ENCODE assay signal across 21 cellular contexts in the genomic region with DNA sequence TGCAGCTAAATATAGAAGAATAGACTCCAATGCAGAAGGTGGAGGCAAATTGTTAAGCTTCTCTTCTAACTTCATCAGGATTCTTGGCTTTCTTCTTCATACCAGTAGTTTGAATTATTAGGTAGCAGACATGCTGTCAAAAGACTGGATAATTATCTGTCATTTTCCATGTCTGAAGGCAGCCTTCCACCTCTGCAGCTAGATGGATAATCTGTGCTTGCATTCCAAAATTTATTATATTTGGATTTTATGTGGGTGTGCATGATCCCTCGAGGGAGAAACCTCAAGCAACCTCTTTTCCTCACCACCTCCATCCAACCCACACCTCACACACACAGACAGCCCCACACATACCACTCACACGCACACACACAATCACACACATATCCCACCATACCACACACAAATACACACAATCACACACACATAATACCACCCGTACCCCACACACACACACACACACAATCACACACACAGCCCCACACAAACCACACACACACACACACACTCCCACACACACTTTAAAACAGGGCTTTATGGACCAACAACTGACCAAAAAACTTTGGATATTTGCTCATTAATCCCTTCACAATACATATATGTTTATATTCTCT.
DNase-seq lines count a peak whose midpoint lies in the region; ATAC-seq, FAIRE-seq and TF ChIP-seq lines count a peak whose summit lies in the region.
"Had no signal": no experiment of that assay in that cellular context is flagged by ENCODE, and none has a peak within 500 bp of the region (broad histone marks: within the 10 kb centered on the region; RNA-seq: fewer than 3 reads in every experiment).

No MANE protein-coding gene starts in this region.

- BruUV-seq in PC-3 (replicated peaks; lab: Mats Ljungman, UMichigan) = no TSS peak

- H3K14ac ChIP-seq in H1 (ENCODE audit: insufficient read length) (no peak overlapping the region), neuronal stem cell (ENCODE audit: low read length) (no peak overlapping the region)

- H2BK15ac ChIP-seq in H1 (ENCODE audit: low read length) = no peak overlapping the region
- no peak overlapping the region for H2BK15ac ChIP-seq in neuronal stem cell (ENCODE audit: low read length)

- 82 to 100% methylated on average over 1 to 3 of the region's 3 CpGs for WGBS in H1 (ENCODE audit: extremely low coverage in 1 of 2, insufficient coverage in 1 of 2, insufficient read length in 1 of 2, insufficient replicate concordance in 2 of 2, low coverage in 1 of 2, low lambda C conversion rate in 2 of 2, missing lambda C conversion rate in 1 of 2), 2 experiments
- WGBS in neuronal stem cell (ENCODE audit: extremely low coverage in 2 of 2, insufficient read length in 2 of 2, insufficient replicate concordance in 1 of 2), 2 donors = 100% methylated on average over 2 of the region's 3 CpGs; no CpG with 5 or more reads in 1 of the 2 donors
- WGBS in transverse colon (ENCODE audit: low coverage in 1 of 2), 2 donors = 59% methylated on average over 3 of the region's 3 CpGs; no CpG with 5 or more reads in 1 of the 2 donors

- no peak overlapping the region for H2BK12ac ChIP-seq in H1 (ENCODE audit: low read depth, low read length)
- H2BK12ac ChIP-seq in neuronal stem cell (ENCODE audit: low read length) = no peak overlapping the region

- H3K36me3 ChIP-seq in HEK293 (ENCODE audit: control insufficient read depth in 2 of 2, insufficient read depth in 1 of 2, low read length in 2 of 2) (no peaks in the 10 kb centered on the region), H1 (ENCODE audit: control insufficient read depth in 2 of 4, insufficient read depth in 4 of 4, low read length in 3 of 4) (no peaks in the 10 kb centered on the region), neuronal stem cell (replicated peaks in 1 of 2; ENCODE audit: control insufficient read depth in 2 of 2, insufficient read depth in 2 of 2, low read length in 2 of 2) (no peaks in the 10 kb centered on the region), transverse colon (no peaks in the 10 kb centered on the region), PC-3 (ENCODE audit: low read depth, low read length) (no peaks in the 10 kb centered on the region)
- H3K36me3 ChIP-seq: BLaER1 had no signal

- H3K79me2 ChIP-seq in H1 (ENCODE audit: control insufficient read depth in 1 of 2, insufficient read depth in 2 of 2, low read length in 2 of 2) = no peaks in the 10 kb centered on the region
- H3K79me2 ChIP-seq in PC-3 (ENCODE audit: low read length) = no peaks in the 10 kb centered on the region

- no peak overlapping the region for H3K9ac ChIP-seq in H1 (replicated peaks in 1 of 4; ENCODE audit: extremely low read depth in 1 of 4, low read depth in 3 of 4, low read length in 3 of 4)
- H3K9ac ChIP-seq in neuronal stem cell (ENCODE audit: low read depth, low read length, poor library complexity) = peak overlapping the region; percentile 1
- H3K9ac ChIP-seq in PC-3 (ENCODE audit: low read length) = no peak overlapping the region
- H3K9ac ChIP-seq: BLaER1 had no signal

- no peak overlapping the region for H3K4me3 ChIP-seq in HEK293 (ENCODE audit: low read depth, low read length)
- no peak overlapping the region for H3K4me3 ChIP-seq in H1 (ENCODE audit: extremely low read depth in 1 of 4, insufficient read depth in 2 of 4, low read depth in 3 of 4, low read length in 4 of 4)
- no peak overlapping the region for H3K4me3 ChIP-seq in neuronal stem cell (ENCODE audit: low read length in 2 of 2)
- no peak overlapping the region for H3K4me3 ChIP-seq in transverse colon
- no peak overlapping the region for H3K4me3 ChIP-seq in PC-3 (ENCODE audit: low read length)
- H3K4me3 ChIP-seq: A549, BLaER1, GM23338 had no signal

- H3F3A ChIP-seq in PC-3 (ENCODE audit: low read length, unreplicated experiment) = no peaks in the 10 kb centered on the region

- H3K9me2 ChIP-seq in PC-3 (replicated peaks; ENCODE audit: low read length) = no peaks in the 10 kb centered on the region; the same call in 1 of the 2 replicates

- H2AFZ ChIP-seq in H1 (ENCODE audit: low read length) (no peak overlapping the region), neuronal stem cell (ENCODE audit: low read length) (no peak overlapping the region), PC-3 (ENCODE audit: low read length) (no peak overlapping the region)
- H2AFZ ChIP-seq: GM23338 had no signal

- no peaks in the 10 kb centered on the region for H3K79me1 ChIP-seq in H1 (ENCODE audit: low read depth, low read length)
- H3K79me1 ChIP-seq in neuronal stem cell (ENCODE audit: low read depth, low read length) = no peaks in the 10 kb centered on the region

- H2BK120ac ChIP-seq in H1 (replicated peaks; ENCODE audit: low read depth, low read length) = no peak overlapping the region
- H2BK120ac ChIP-seq in neuronal stem cell (ENCODE audit: low read depth, low read length) = no peak overlapping the region

- H3K27ac ChIP-seq in HEK293 (ENCODE audit: extremely low read depth, low read depth, low read length) (no peak overlapping the region), H1 (ENCODE audit: low read depth, low read length) (no peak overlapping the region), neuronal stem cell (replicated peaks; ENCODE audit: low read length) (no peak overlapping the region), transverse colon (no peak overlapping the region), PC-3 (ENCODE audit: low read length) (no peak overlapping the region)
- H3K27ac ChIP-seq: 22Rv1, A549, BLaER1 had no signal

- in situ Hi-C loops in transverse colon (cut with MboI; ENCODE audit: low pct_ligation_motif_present in 1 of 4, low pct_unique_long_range_greater_than_20kb in 1 of 4, low sequenced_read_pairs in 3 of 4) = no loop called here

- H4K8ac ChIP-seq in H1 (ENCODE audit: extremely low read depth, insufficient read depth, low read length) = no peak overlapping the region
- H4K8ac ChIP-seq in neuronal stem cell (ENCODE audit: low read depth, low read length) = no peak overlapping the region

- no peaks in the 10 kb centered on the region for H3K9me3 ChIP-seq in HEK293 (ENCODE audit: control insufficient read depth, insufficient read depth, low read depth, low read length)
- H3K9me3 ChIP-seq in H1 (ENCODE audit: insufficient read depth in 2 of 2, low read depth in 1 of 2, low read length in 1 of 2) = no peaks in the 10 kb centered on the region
- H3K9me3 ChIP-seq in neuronal stem cell (replicated peaks in 1 of 2; ENCODE audit: control insufficient read depth in 2 of 2, insufficient read depth in 1 of 2, low read depth in 1 of 2, low read length in 2 of 2) = no peaks in the 10 kb centered on the region
- H3K9me3 ChIP-seq in transverse colon = no peaks in the 10 kb centered on the region
- H3K9me3 ChIP-seq in PC-3 (ENCODE audit: low read length) = no peaks in the 10 kb centered on the region
- H3K9me3 ChIP-seq: A549, BLaER1 had no signal

- H4K5ac ChIP-seq in H1 (ENCODE audit: insufficient read length, low read depth, low read length) = no peak overlapping the region

- ATAC-seq in PC-3 (no peak), Right ventricle myocardium inferior (no peak)
- ATAC-seq: A549, GM23338, HCT116, HepG2 had no signal

- peak overlapping the region; percentile 54 for H3K56ac ChIP-seq in H1 (replicated peaks; ENCODE audit: insufficient read length, low read depth, low read length)

- no peaks in the 10 kb centered on the region for H3K4me1 ChIP-seq in HEK293 (ENCODE audit: control insufficient read depth, insufficient read depth, low read length)
- H3K4me1 ChIP-seq in H1 (replicated peaks in 1 of 4; ENCODE audit: control insufficient read depth in 3 of 4, insufficient read depth in 4 of 4, low read length in 3 of 4) = no peaks in the 10 kb centered on the region
- H3K4me1 ChIP-seq in neuronal stem cell (ENCODE audit: control insufficient read depth in 2 of 2, insufficient read depth in 1 of 2, low read depth in 1 of 2, low read length in 2 of 2) = no peaks in the 10 kb centered on the region
- H3K4me1 ChIP-seq in transverse colon = no peaks in the 10 kb centered on the region
- H3K4me1 ChIP-seq in PC-3 (ENCODE audit: insufficient read depth, low read length) = peaks cover 26% of the 10 kb centered on the region
- H3K4me1 ChIP-seq: A549 had no signal

- TF ChIP-seq RAD21 in H1 (IDR thresholded peaks at IDR 0.05 in 1 of 2, conservative IDR thresholded peaks at IDR 0.05 in 1 of 2; ENCODE audit: low read depth in 2 of 2, low read length in 2 of 2) = no peak

- H4K91ac ChIP-seq in H1 (replicated peaks; ENCODE audit: insufficient read length, low read length) = no peak overlapping the region
- no peak overlapping the region for H4K91ac ChIP-seq in neuronal stem cell (ENCODE audit: low read depth, low read length, poor library complexity)

- FAIRE-seq in H1 (lab: Jason Lieb, UNC) = no peak
- FAIRE-seq in urothelium cell line (lab: Jason Lieb, UNC) = peak; percentile 93
- FAIRE-seq: A549, GM12892, GM18507, HepG2 had no signal

- H3K23ac ChIP-seq in H1 (ENCODE audit: insufficient read length) = no peak overlapping the region
- H3K23ac ChIP-seq in neuronal stem cell (ENCODE audit: low read depth, low read length, poor library complexity) = no peak overlapping the region

- H2AK5ac ChIP-seq in H1 (ENCODE audit: low read depth, low read length) (no peak overlapping the region), neuronal stem cell (ENCODE audit: low read depth, low read length) (no peak overlapping the region)

- no peak overlapping the region for H3K18ac ChIP-seq in H1 (ENCODE audit: extremely low read depth, low read length)
- H3K18ac ChIP-seq in neuronal stem cell (ENCODE audit: low read length) = no peak overlapping the region

- no peak overlapping the region for H3K4me2 ChIP-seq in H1 (ENCODE audit: insufficient read depth in 1 of 2, low read depth in 2 of 2, low read length in 2 of 2)
- H3K4me2 ChIP-seq in neuronal stem cell (ENCODE audit: insufficient read depth, low read length, poor library complexity, severe bottlenecking) = no peak overlapping the region
- H3K4me2 ChIP-seq in PC-3 (ENCODE audit: low read length) = no peak overlapping the region
- H3K4me2 ChIP-seq: A549, BLaER1, GM23338 had no signal

- no peak for TF ChIP-seq EP300 in H1 (IDR thresholded peaks at IDR 0.05; ENCODE audit: borderline replicate concordance in 1 of 2, low read depth in 2 of 2, low read length in 2 of 2)
- no peak for TF ChIP-seq EP300 in transverse colon (IDR thresholded peaks at IDR 0.05; ENCODE audit: low read depth)

- TF ChIP-seq CTCF in HEK293 (tag by site-specific recombination; IDR thresholded peaks at IDR 0.05) (no peak), H1 (IDR thresholded peaks at IDR 0.05; ENCODE audit: control extremely low read depth in 1 of 3, insufficient read depth in 1 of 3, low read depth in 1 of 3, low read length in 3 of 3) (no peak), transverse colon (IDR thresholded peaks at IDR 0.05) (no peak), PC-3 (conservative IDR thresholded peaks at IDR 0.05; ENCODE audit: low read depth, low read length) (no peak)

- intact Hi-C loops in transverse colon (cut with DNase I; ENCODE audit: low total_unique reads) = no loop called here
- intact Hi-C loops in PC-3 (cut with micrococcal nuclease) = no loop called here
- intact Hi-C loops in Right ventricle myocardium inferior (cut with DNase I) = no loop called here

- H4K20me1 ChIP-seq in H1 (replicated peaks in 1 of 2; ENCODE audit: control insufficient read depth in 1 of 2, insufficient read depth in 2 of 2, low read length in 2 of 2) (peaks cover 0 to 2% of the 10 kb centered on the region in 2 experiments), PC-3 (ENCODE audit: low read length) (no peaks in the 10 kb centered on the region)
- H4K20me1 ChIP-seq: BLaER1 had no signal

- H3K23me2 ChIP-seq in H1 (ENCODE audit: low read depth, low read length) = peaks cover 2% of the 10 kb centered on the region; the same call in 1 of the 2 replicates

- POLR2A ChIA-PET in HEK293 (lab: Yijun Ruan, JAX) (no interaction called here), H1 (lab: Charles Lee; ENCODE audit: partially characterized antibody) (no interaction called here), PC-3 (lab: Charles Lee; ENCODE audit: unreplicated experiment) (interaction anchor here (0.5 to 0.6 kb wide), 2 partner anchors 118 to 816 kb away, joined by 4 to 15 read pairs; a partner anchor contains a TSS)

- CTCF ChIA-PET in HEK293 (lab: Yijun Ruan, JAX) (interaction anchor here (0.6 to 1.4 kb wide), 2 partner anchors 22 to 689 kb away, joined by 3 read pairs; no protein-coding TSS in a partner anchor), H1 (lab: Charles Lee; ENCODE audit: partially characterized antibody) (interaction anchor here (0.7 to 1.9 kb wide), 3 partner anchors 21 to 239 kb away, joined by 3 to 8 read pairs (median 3); no protein-coding TSS in a partner anchor), PC-3 (lab: Charles Lee) (interaction anchor here (0.6 kb wide), 1 partner anchor 12 kb away, joined by 5 read pairs; no protein-coding TSS in a partner anchor)

- DNase-seq in H1 (ENCODE audit: low read depth in 1 of 2, low spot score in 2 of 2) (no peak), neuronal stem cell (ENCODE audit: low spot score) (no peak), urothelium cell line (ENCODE audit: low spot score) (no peak), transverse colon (no peak), PC-3 (no peak), Right ventricle myocardium inferior (ENCODE audit: missing footprints) (no peak)
- DNase-seq: AML-193; CD4-positive, alpha-beta memory T cell; DMS153; DMS79; GDM1; H7 had no signal

- H2BK5ac ChIP-seq in H1 (ENCODE audit: low read depth, low read length) (no peak overlapping the region), neuronal stem cell (ENCODE audit: low read length) (no peak overlapping the region)

- H2BK20ac ChIP-seq in H1 (ENCODE audit: low read length) = no peak overlapping the region

- H3K4ac ChIP-seq in H1 (replicated peaks; ENCODE audit: insufficient read length, low read depth, low read length) = no peak overlapping the region
- H3K4ac ChIP-seq in neuronal stem cell (ENCODE audit: low read length) = no peak overlapping the region

- H3K27me3 ChIP-seq in H1 (replicated peaks in 1 of 4; ENCODE audit: control insufficient read depth in 3 of 4, extremely low read depth in 1 of 4, insufficient read depth in 3 of 4, low read length in 3 of 4) (no peaks in the 10 kb centered on the region), neuronal stem cell (ENCODE audit: control insufficient read depth in 3 of 3, insufficient read depth in 3 of 3, low read depth in 1 of 3, low read length in 3 of 3) (no peaks in the 10 kb centered on the region), transverse colon (no peaks in the 10 kb centered on the region), PC-3 (ENCODE audit: low read length) (no peaks in the 10 kb centered on the region)
- H3K27me3 ChIP-seq: BLaER1 had no signal

- TF ChIP-seq POLR2A in H1 (IDR thresholded peaks at IDR 0.05; ENCODE audit: control extremely low read depth in 1 of 2, low read depth in 2 of 2, low read length in 2 of 2) (no peak), transverse colon (IDR thresholded peaks at IDR 0.05) (no peak)
